8 cellular contexts compared by ENCODE assay signal in genomic region chr17:37089998-37090397, GRCh38.
A peak's percentile ranks its signal among the peaks of the same experiment; 100 is the strongest.
DNase-seq lines count a peak whose midpoint lies in the region; ATAC-seq and TF ChIP-seq lines count a peak whose summit lies in the region.

No MANE protein-coding gene starts in this region.

- DNase-seq in Right ventricle myocardium inferior (ENCODE audit: missing footprints) = no peak
- DNase-seq in left ventricle myocardium inferior = no peak
- DNase-seq in T-helper 9 cell = peak; percentile 41
- peak; percentile 34 for DNase-seq in glomerular endothelial cell (ENCODE audit: extremely low read depth, low read depth, low spot score)
- no peak for DNase-seq in middle frontal gyrus (ENCODE audit: extremely low spot score, low spot score)
- no peak for DNase-seq in HAP-1 (ENCODE audit: low spot score in 2 of 2)
- no peak for DNase-seq in midbrain (lab: John Stamatoyannopoulos, UW)

- H3K4me3 ChIP-seq in left ventricle myocardium inferior (no peak overlapping the region), HAP-1 (no peak overlapping the region)

- H3K4me1 Mint-ChIP-seq in stimulated activated naive CD8-positive, alpha-beta T cell treated with anti-CD3 and anti-CD28 coated beads, Interleukin-15, Interleukin-2, amounts not matched to agents 100 ng/mL and 50 ng/mL, for 24 hours (ENCODE audit: low read depth) = peaks cover 42% of the 10 kb centered on the region

- no peaks in the 10 kb centered on the region for H3K9me3 ChIP-seq in left ventricle myocardium inferior (replicated peaks)
- H3K9me3 ChIP-seq in HAP-1 = no peaks in the 10 kb centered on the region

- no peaks in the 10 kb centered on the region for H3K27me3 ChIP-seq in left ventricle myocardium inferior (ENCODE audit: low read depth)
- no peaks in the 10 kb centered on the region for H3K27me3 ChIP-seq in HAP-1 (ENCODE audit: low read depth)

- H3K4me3 Mint-ChIP-seq in stimulated activated naive CD8-positive, alpha-beta T cell treated with anti-CD3 and anti-CD28 coated beads, Interleukin-15, Interleukin-2, amounts not matched to agents 100 ng/mL and 50 ng/mL, for 24 hours = peak overlapping the region; percentile 6

- in situ Hi-C loops in HAP-1 (cut with MboI; ENCODE audit: low sequenced_read_pairs) = no loop called here

- ATAC-seq in Right ventricle myocardium inferior = peak; percentile 48

- H3K36me3 ChIP-seq in left ventricle myocardium inferior (peaks cover 59% of the 10 kb centered on the region), HAP-1 (replicated peaks) (peaks cover 75% of the 10 kb centered on the region)

- H3K9me3 Mint-ChIP-seq in stimulated activated naive CD8-positive, alpha-beta T cell treated with anti-CD3 and anti-CD28 coated beads, Interleukin-15, Interleukin-2, amounts not matched to agents 100 ng/mL and 50 ng/mL, for 24 hours = no peaks in the 10 kb centered on the region

- no peak for TF ChIP-seq CTCF in left ventricle myocardium inferior (IDR thresholded peaks at IDR 0.05; ENCODE audit: borderline replicate concordance)

- H3K27me3 Mint-ChIP-seq in stimulated activated naive CD8-positive, alpha-beta T cell treated with anti-CD3 and anti-CD28 coated beads, Interleukin-15, Interleukin-2, amounts not matched to agents 100 ng/mL and 50 ng/mL, for 24 hours = no peaks in the 10 kb centered on the region

- peaks cover 81% of the 10 kb centered on the region for H3K36me3 Mint-ChIP-seq in stimulated activated naive CD8-positive, alpha-beta T cell treated with anti-CD3 and anti-CD28 coated beads, Interleukin-15, Interleukin-2, amounts not matched to agents 100 ng/mL and 50 ng/mL, for 24 hours (ENCODE audit: low read depth)

- intact Hi-C loops in Right ventricle myocardium inferior (cut with DNase I) (no loop called here), left ventricle myocardium inferior (cut with micrococcal nuclease) (no loop called here)

- no peak overlapping the region for H3K27ac ChIP-seq in left ventricle myocardium inferior (replicated peaks)

- no peaks in the 10 kb centered on the region for H3K4me1 ChIP-seq in left ventricle myocardium inferior
- H3K4me1 ChIP-seq in HAP-1 = peaks cover 2% of the 10 kb centered on the region

- peak overlapping the region; percentile 76 for H3K27ac Mint-ChIP-seq in stimulated activated naive CD8-positive, alpha-beta T cell treated with anti-CD3 and anti-CD28 coated beads, Interleukin-15, Interleukin-2, amounts not matched to agents 100 ng/mL and 50 ng/mL, for 24 hours

Comparison
In these comparisons a context has a peak if more than half of its experiments do, and no peak if none do; other contexts are left out.
1. DNase-seq: peak in T-helper 9 cell (single experiment) and glomerular endothelial cell (single experiment); none in Right ventricle myocardium inferior (single experiment), left ventricle myocardium inferior (single experiment), middle frontal gyrus (single experiment), HAP-1 (0 of 2) and midbrain (single experiment).